ENCODE assay signal across 8 cellular contexts in genomic region chr10:7475046-7475860, GRCh38.
DNase-seq lines count a peak whose midpoint lies in the region; ATAC-seq lines count a peak whose summit lies in the region.

No MANE protein-coding gene starts in this region.

- ATAC-seq in GM21737 (IDR thresholded peaks at IDR 0.05; ENCODE audit: unreplicated experiment) (no peak), GM18502 (IDR thresholded peaks at IDR 0.05; ENCODE audit: poor library complexity, unreplicated experiment) (no peak)

- H3K4me1 ChIP-seq in BLaER1: peaks cover 100% of the 10 kb centered on the region

- no peaks in the 10 kb centered on the region for H3K9me3 ChIP-seq in BLaER1

- no peaks in the 10 kb centered on the region for H4K20me1 ChIP-seq in BLaER1

- no peaks in the 10 kb centered on the region for H3K27me3 ChIP-seq in BLaER1

- peak overlapping the region; percentile 57 for H3K4me3 ChIP-seq in BLaER1

- H3K27ac ChIP-seq in BLaER1: peak overlapping the region; percentile 91

- H3K36me3 ChIP-seq in BLaER1: no peaks in the 10 kb centered on the region

- peak overlapping the region; percentile 85 for H3K4me2 ChIP-seq in BLaER1

- H3K9ac ChIP-seq in BLaER1: peak overlapping the region; percentile 71

- peak; percentile 22 for DNase-seq in NAMALWA (ENCODE audit: low spot score)
- DNase-seq in dermis blood vessel endothelial cell: peak; percentile 2
- DNase-seq in midbrain (lab: John Stamatoyannopoulos, UW): peak; percentile 45
- no peak for DNase-seq in DMS79 treated with DMSO at 0.1 percent for 48 hours (lab: John Stamatoyannopoulos, UW)
- no peak for DNase-seq in SW480 (ENCODE audit: low spot score)

Comparison
In these comparisons a context has a peak if more than half of its experiments do, and no peak if none do; other contexts are left out.
1. DNase-seq: peak in NAMALWA (single experiment), dermis blood vessel endothelial cell (single experiment) and midbrain (single experiment); none in DMS79 treated with DMSO at 0.1 percent for 48 hours (single experiment) and SW480 (single experiment).